Comparison of ENCODE assay signal across 10 cellular contexts in the genomic region with DNA sequence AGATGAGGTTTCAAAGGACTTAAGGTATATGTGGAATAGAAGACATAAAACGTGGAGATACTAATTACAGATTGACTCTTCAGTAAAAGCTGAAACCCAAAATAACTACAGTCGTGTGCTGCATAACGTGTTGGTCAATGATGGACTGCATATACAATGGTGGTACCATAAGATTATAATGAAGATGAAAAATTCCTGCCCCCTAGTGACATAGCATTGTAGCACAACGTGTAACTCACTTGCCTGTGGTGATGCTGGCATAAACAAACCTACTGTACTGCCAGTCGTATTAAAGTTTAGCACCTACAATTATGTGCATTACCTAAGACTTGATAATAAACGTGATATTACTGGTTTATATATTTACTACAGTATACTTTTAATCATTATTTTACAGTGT.
DNase-seq lines count a peak whose midpoint lies in the region; ATAC-seq and TF ChIP-seq lines count a peak whose summit lies in the region.
"Had no signal": no experiment of that assay in that cellular context is flagged by ENCODE, and none has a peak within 500 bp of the region (broad histone marks: within the 10 kb centered on the region; RNA-seq: fewer than 3 reads in every experiment).

No MANE protein-coding gene starts in this region.

- no peak for DNase-seq in AG09319 (ENCODE audit: extremely low read depth, low read depth)
- no peak for DNase-seq in endothelial cell (ENCODE audit: low spot score)
- no peak for DNase-seq in nucleus accumbens (lab: John Stamatoyannopoulos, UW)
- no peak for DNase-seq in CD4-positive, alpha-beta memory T cell
- DNase-seq in activated T-helper 2 cell treated with anti-CD3 and anti-CD28 coated beads, Interferon-gamma antibody, Interleukin-2, Interleukin-4, amounts not matched to agents 10 μg/mL and 5 μg/mL and 100 μg/mL, durations not matched to agents 14 hours and 24 hours and 36 hours (ENCODE audit: low spot score): no peak
- no peak for DNase-seq in uterus
- DNase-seq: immature natural killer cell had no signal

- no peaks in the 10 kb centered on the region for H3K9me3 ChIP-seq in CD4-positive, alpha-beta memory T cell (ENCODE audit: control insufficient read depth in 1 of 2, low read length in 2 of 2)
- no peaks in the 10 kb centered on the region for H3K9me3 ChIP-seq in uterus

- H2AFZ ChIP-seq in KMS-11 (ENCODE audit: low read depth): no peak overlapping the region

- POLR2A ChIA-PET in CD4-positive, alpha-beta memory T cell (lab: Charles Lee; ENCODE audit: partially characterized antibody): no interaction called here

- H3K4me1 ChIP-seq in KMS-11 (ENCODE audit: low read depth, poor library complexity, severe bottlenecking): no peaks in the 10 kb centered on the region
- no peaks in the 10 kb centered on the region for H3K4me1 ChIP-seq in CD4-positive, alpha-beta memory T cell (ENCODE audit: insufficient read depth, low read length)
- no peaks in the 10 kb centered on the region for H3K4me1 ChIP-seq in uterus

- CTCF ChIA-PET in CD4-positive, alpha-beta memory T cell (lab: Charles Lee; ENCODE audit: partially characterized antibody): no interaction called here

- TF ChIP-seq CTCF in AG09319 (IDR thresholded peaks at IDR 0.05; ENCODE audit: low read depth, low read length) (peak; percentile 14), KMS-11 (conservative IDR thresholded peaks at IDR 0.05; ENCODE audit: low read depth, low read length) (peak; percentile 31; the same call in 1 of the 2 replicates), endothelial cell (IDR thresholded peaks at IDR 0.05; ENCODE audit: unreplicated experiment) (peak; percentile 17), uterus (IDR thresholded peaks at IDR 0.05) (no peak)

- H3K4me2 ChIP-seq in KMS-11: no peak overlapping the region

- H3K9me3 Mint-ChIP-seq in endothelial cell (ENCODE audit: unreplicated experiment): no peaks in the 10 kb centered on the region
- peaks cover 0 to 4% (median 0%) of the 10 kb centered on the region in 8 donors for H3K9me3 Mint-ChIP-seq in CD4-positive, alpha-beta memory T cell
- no peaks in the 10 kb centered on the region for H3K9me3 Mint-ChIP-seq in activated T-helper 2 cell treated with anti-CD3 and anti-CD28 coated beads, Interferon-gamma antibody, Interleukin-2, Interleukin-4, amounts not matched to agents 10 μg/mL and 5 μg/mL and 100 μg/mL, durations not matched to agents 14 hours and 24 hours and 36 hours

- H3K36me3 Mint-ChIP-seq in endothelial cell (ENCODE audit: low read depth, unreplicated experiment): no peaks in the 10 kb centered on the region
- H3K36me3 Mint-ChIP-seq in CD4-positive, alpha-beta memory T cell: no peaks in the 10 kb centered on the region
- H3K36me3 Mint-ChIP-seq in activated T-helper 2 cell treated with anti-CD3 and anti-CD28 coated beads, Interferon-gamma antibody, Interleukin-2, Interleukin-4, amounts not matched to agents 10 μg/mL and 5 μg/mL and 100 μg/mL, durations not matched to agents 14 hours and 24 hours and 36 hours (ENCODE audit: low read depth): no peaks in the 10 kb centered on the region
- H3K36me3 Mint-ChIP-seq: immature natural killer cell had no signal

- H3K27me3 Mint-ChIP-seq in endothelial cell (ENCODE audit: unreplicated experiment): no peaks in the 10 kb centered on the region
- peaks cover 0 to 2% of the 10 kb centered on the region in 2 donors for H3K27me3 Mint-ChIP-seq in CD4-positive, alpha-beta memory T cell
- no peaks in the 10 kb centered on the region for H3K27me3 Mint-ChIP-seq in activated T-helper 2 cell treated with anti-CD3 and anti-CD28 coated beads, Interferon-gamma antibody, Interleukin-2, Interleukin-4, amounts not matched to agents 10 μg/mL and 5 μg/mL and 100 μg/mL, durations not matched to agents 14 hours and 24 hours and 36 hours (ENCODE audit: low read depth)

- H3K9ac ChIP-seq in KMS-11: no peak overlapping the region

- no peaks in the 10 kb centered on the region for H3K4me1 Mint-ChIP-seq in endothelial cell (ENCODE audit: unreplicated experiment)
- no peaks in the 10 kb centered on the region for H3K4me1 Mint-ChIP-seq in CD4-positive, alpha-beta memory T cell
- H3K4me1 Mint-ChIP-seq in activated T-helper 2 cell treated with anti-CD3 and anti-CD28 coated beads, Interferon-gamma antibody, Interleukin-2, Interleukin-4, amounts not matched to agents 10 μg/mL and 5 μg/mL and 100 μg/mL, durations not matched to agents 14 hours and 24 hours and 36 hours (ENCODE audit: low read depth): no peaks in the 10 kb centered on the region
- H3K4me1 Mint-ChIP-seq: immature natural killer cell had no signal

- no peak overlapping the region for H3K27ac ChIP-seq in KMS-11
- no peak overlapping the region for H3K27ac ChIP-seq in CD4-positive, alpha-beta memory T cell (ENCODE audit: low read depth, low read length)
- H3K27ac ChIP-seq in uterus: no peak overlapping the region
- H3K27ac ChIP-seq: VCaP had no signal

- no peaks in the 10 kb centered on the region for H4K20me1 ChIP-seq in KMS-11 (ENCODE audit: insufficient read depth)

- H3K36me3 ChIP-seq in KMS-11 (ENCODE audit: insufficient read depth) (no peaks in the 10 kb centered on the region), uterus (no peaks in the 10 kb centered on the region)
- H3K36me3 ChIP-seq in CD4-positive, alpha-beta memory T cell (ENCODE audit: insufficient read depth, low read length): no peaks in the 10 kb centered on the region

- intact Hi-C loops in CD4-positive, alpha-beta memory T cell (cut with micrococcal nuclease): no loop called here
- intact Hi-C loops in activated T-helper 2 cell treated with anti-CD3 and anti-CD28 coated beads, Interferon-gamma antibody, Interleukin-2, Interleukin-4, amounts not matched to agents 10 μg/mL and 5 μg/mL and 100 μg/mL, durations not matched to agents 14 hours and 24 hours and 36 hours (cut with micrococcal nuclease): no loop called here
- intact Hi-C loops in uterus (cut with DNase I; ENCODE audit: low total_unique reads): no loop called here

- TF ChIP-seq POLR2A in uterus (IDR thresholded peaks at IDR 0.05): no peak

- peak; percentile 65 for ATAC-seq in GM19455 (IDR thresholded peaks at IDR 0.05; ENCODE audit: unreplicated experiment)

- H3K4me3 ChIP-seq in KMS-11 (IDR thresholded peaks at IDR 0.05; ENCODE audit: insufficient read depth, low read depth, low read length) (no peak overlapping the region), uterus (no peak overlapping the region)
- H3K4me3 ChIP-seq in CD4-positive, alpha-beta memory T cell (ENCODE audit: low read length in 2 of 2): no peak overlapping the region

- H3K27me3 ChIP-seq in KMS-11 (ENCODE audit: insufficient read depth, low read depth) (no peaks in the 10 kb centered on the region), uterus (peaks cover 0 to 3% of the 10 kb centered on the region in 2 donors)
- no peaks in the 10 kb centered on the region for H3K27me3 ChIP-seq in CD4-positive, alpha-beta memory T cell (ENCODE audit: insufficient read depth, low read length)

- no peak overlapping the region for H3K27ac Mint-ChIP-seq in endothelial cell (ENCODE audit: unreplicated experiment)
- H3K27ac Mint-ChIP-seq in CD4-positive, alpha-beta memory T cell: no peak overlapping the region
- H3K27ac Mint-ChIP-seq in activated T-helper 2 cell treated with anti-CD3 and anti-CD28 coated beads, Interferon-gamma antibody, Interleukin-2, Interleukin-4, amounts not matched to agents 10 μg/mL and 5 μg/mL and 100 μg/mL, durations not matched to agents 14 hours and 24 hours and 36 hours: no peak overlapping the region
- H3K27ac Mint-ChIP-seq: immature natural killer cell had no signal

- no peaks in the 10 kb centered on the region for H3K79me2 ChIP-seq in KMS-11 (ENCODE audit: insufficient read depth, low read depth)

- H3K4me3 Mint-ChIP-seq in endothelial cell (ENCODE audit: unreplicated experiment): no peak overlapping the region
- H3K4me3 Mint-ChIP-seq in CD4-positive, alpha-beta memory T cell: no peak overlapping the region
- H3K4me3 Mint-ChIP-seq in activated T-helper 2 cell treated with anti-CD3 and anti-CD28 coated beads, Interferon-gamma antibody, Interleukin-2, Interleukin-4, amounts not matched to agents 10 μg/mL and 5 μg/mL and 100 μg/mL, durations not matched to agents 14 hours and 24 hours and 36 hours (ENCODE audit: low read depth): no peak overlapping the region
- H3K4me3 Mint-ChIP-seq: immature natural killer cell had no signal

Comparison
In these comparisons a context has a peak if more than half of its experiments do, and no peak if none do; other contexts are left out.
1. CTCF ChIP-seq: peak in AG09319 (single experiment), KMS-11 (single experiment) and endothelial cell (single experiment); none in uterus (0 of 4).